8 cellular contexts compared by ENCODE assay signal in the genomic region with DNA sequence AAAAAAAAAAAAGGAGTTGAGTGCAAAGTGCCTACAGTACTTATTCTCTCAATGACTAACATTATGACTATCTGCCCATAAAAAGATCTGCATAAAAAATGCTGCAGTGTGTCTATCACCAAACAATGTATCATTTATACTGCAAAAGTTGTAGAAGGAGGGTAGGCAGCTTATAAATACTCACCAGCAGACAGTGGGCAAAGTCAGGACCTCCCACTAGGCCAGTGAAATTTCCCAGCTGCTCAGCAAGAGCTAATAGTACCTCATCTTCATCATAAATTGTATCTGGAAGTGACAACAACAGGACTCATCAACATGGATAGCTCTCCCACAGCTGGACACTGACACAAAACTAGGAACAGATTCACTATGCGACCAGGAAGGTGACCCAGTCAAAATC. TPM values are rescaled to one million over a fixed set of nuclear protein-coding genes. Genes with fewer than 3 reads are reported as not detected.
DNase-seq lines count a peak whose midpoint lies in the region; ATAC-seq and TF ChIP-seq lines count a peak whose summit lies in the region.

No MANE protein-coding gene starts in this region.

- intact Hi-C loops in heart right ventricle (cut with DNase I) (loop anchor here in 2 of 10 donors (5.0 kb wide), 1 partner anchor 32 kb away; no protein-coding TSS in a partner anchor), left cardiac atrium (cut with DNase I) (loop anchor here in 1 of 2 donors (5.0 kb wide), 1 partner anchor 32 kb away; no protein-coding TSS in a partner anchor), left lung (cut with DNase I) (no loop called here), uterus (cut with DNase I; ENCODE audit: low total_unique reads) (loop anchor here (5.0 kb wide), 1 partner anchor 162 kb away; a partner anchor contains a TSS), lower leg skin (cut with DNase I; ENCODE audit: low total_unique reads) (no loop called here)

- ATAC-seq in heart right ventricle (no peak), left cardiac atrium (no peak), left lung (no peak)
- ATAC-seq in stimulated activated naive B cell treated with anti-CD40 and anti-IgM and Interleukin-4, amounts not matched to agents 10 μg/mL and 1 μg/mL and 100 μg/mL, for 72 hours (replicated peaks) = no peak

- WGBS in heart right ventricle, 2 donors = 63 to 65% methylated on average over 1 of the region's 1 CpG
- 68 to 74% methylated on average over 1 of the region's 1 CpG for WGBS in lower leg skin, 2 donors

- no peaks in the 10 kb centered on the region for H3K9me3 ChIP-seq in heart right ventricle
- no peaks in the 10 kb centered on the region for H3K9me3 ChIP-seq in left lung
- no peaks in the 10 kb centered on the region for H3K9me3 ChIP-seq in uterus

- H3K27me3 Mint-ChIP-seq in stimulated activated naive B cell treated with anti-CD40 and anti-IgM and Interleukin-4, amounts not matched to agents 10 μg/mL and 1 μg/mL and 100 μg/mL, for 72 hours = no peaks in the 10 kb centered on the region

- H3K4me3 Mint-ChIP-seq in stimulated activated naive B cell treated with anti-CD40 and anti-IgM and Interleukin-4, amounts not matched to agents 10 μg/mL and 1 μg/mL and 100 μg/mL, for 72 hours = no peak overlapping the region

- TF ChIP-seq POLR2A in uterus (IDR thresholded peaks at IDR 0.05) (no peak), lower leg skin (IDR thresholded peaks at IDR 0.05) (no peak)

- H3K27ac Mint-ChIP-seq in stimulated activated naive B cell treated with anti-CD40 and anti-IgM and Interleukin-4, amounts not matched to agents 10 μg/mL and 1 μg/mL and 100 μg/mL, for 72 hours = no peak overlapping the region

- peaks cover 23 to 33% of the 10 kb centered on the region in 2 donors for H3K4me1 Mint-ChIP-seq in stimulated activated naive B cell treated with anti-CD40 and anti-IgM and Interleukin-4, amounts not matched to agents 10 μg/mL and 1 μg/mL and 100 μg/mL, for 72 hours

- DNase-seq in heart right ventricle = no peak
- no peak for DNase-seq in left cardiac atrium
- peak; percentile 37 for DNase-seq in amniotic epithelial cell (ENCODE audit: low read depth)
- no peak for DNase-seq in left lung
- DNase-seq in uterus = no peak
- no peak for DNase-seq in lower leg skin (ENCODE audit: low spot score in 2 of 2)
- no peak for DNase-seq in stimulated activated naive B cell treated with anti-CD40 and anti-IgM and Interleukin-4, amounts not matched to agents 10 μg/mL and 1 μg/mL and 100 μg/mL, for 72 hours
- DNase-seq in NCI-H1092 (lab: John Stamatoyannopoulos, UW) = no peak

- H3K4me1 ChIP-seq in heart right ventricle (peaks cover 5 to 58% (median 36%) of the 10 kb centered on the region in 9 donors), left lung (peaks cover 13 to 32% of the 10 kb centered on the region in 2 donors), uterus (no peaks in the 10 kb centered on the region)

- TF ChIP-seq CTCF in heart right ventricle (IDR thresholded peaks at IDR 0.05) = no peak
- TF ChIP-seq CTCF in left lung (IDR thresholded peaks at IDR 0.05) = no peak
- no peak for TF ChIP-seq CTCF in uterus (IDR thresholded peaks at IDR 0.05)
- TF ChIP-seq CTCF in lower leg skin (IDR thresholded peaks at IDR 0.05) = no peak

- peaks cover 26 to 35% of the 10 kb centered on the region in 2 donors for H3K36me3 Mint-ChIP-seq in stimulated activated naive B cell treated with anti-CD40 and anti-IgM and Interleukin-4, amounts not matched to agents 10 μg/mL and 1 μg/mL and 100 μg/mL, for 72 hours

- no peaks in the 10 kb centered on the region for H3K9me3 Mint-ChIP-seq in stimulated activated naive B cell treated with anti-CD40 and anti-IgM and Interleukin-4, amounts not matched to agents 10 μg/mL and 1 μg/mL and 100 μg/mL, for 72 hours

- H3K4me3 ChIP-seq in heart right ventricle (peak overlapping the region in 6 of 10 donors; percentile 78 to 97 (median 92)), left lung (peak overlapping the region; percentile 82 to 99), uterus (peak overlapping the region in 1 of 2 donors; percentile 96), lower leg skin (ENCODE audit: low read depth, poor library complexity, severe bottlenecking) (no peak overlapping the region)

- H3K27me3 ChIP-seq in heart right ventricle = no peaks in the 10 kb centered on the region
- no peaks in the 10 kb centered on the region for H3K27me3 ChIP-seq in left lung
- no peaks in the 10 kb centered on the region for H3K27me3 ChIP-seq in uterus

- peaks cover 0 to 54% (median 25%) of the 10 kb centered on the region in 9 donors for H3K36me3 ChIP-seq in heart right ventricle
- peaks cover 0 to 38% of the 10 kb centered on the region in 2 donors for H3K36me3 ChIP-seq in left lung
- peaks cover 0 to 2% of the 10 kb centered on the region in 2 donors for H3K36me3 ChIP-seq in uterus

- H3K27ac ChIP-seq in heart right ventricle (no peak overlapping the region), left lung (no peak overlapping the region), uterus (peak overlapping the region; percentile 94 to 97)

RNA-seq across cellular contexts. Expression of a gene that starts 1.6 kb away (rescaled TPM):
- 10 to 100 TPM in 7 of 10 donors, 1 to 10 TPM in 3; 8.4 to 16.8 (median 11.4) TPM for total RNA-seq in heart right ventricle
- polyA plus RNA-seq in heart right ventricle = 1 to 10 TPM; 5.8 to 5.9 TPM
- 10 to 100 TPM; 30.3 to 37.2 TPM for total RNA-seq in left cardiac atrium
- total RNA-seq in left lung = 10 to 100 TPM; 28.1 to 28.8 TPM
- total RNA-seq in uterus = 10 to 100 TPM; 12.0 to 30.0 (median 28.4) TPM
- 10 to 100 TPM; 18.7 to 22.4 (median 20.7) TPM for total RNA-seq in lower leg skin

Comparison
In these comparisons a context has a peak if more than half of its experiments do, and no peak if none do; other contexts are left out.
1. H3K27ac ChIP-seq: peak in uterus (2 of 2); none in heart right ventricle (0 of 10) and left lung (0 of 2).